Comparison of ENCODE assay signal across 1 cellular context in genomic region chr12:113333877-113334785, GRCh38.
TF ChIP-seq lines count a peak whose summit lies in the region.

No MANE protein-coding gene starts in this region.

TF ChIP-seq in HepG2, 621 proteins besides CTCF, POLR2A, EP300 and RAD21 (continued from another document):
- TF ChIP-seq SALL1 (CRISPR knock-in tag; IDR thresholded peaks at IDR 0.05) (no peak), TMF1 (CRISPR knock-in tag; IDR thresholded peaks at IDR 0.05; ENCODE audit: low read depth) (0 out of 2 replicates have a peak, but pooled peaks have one; percentile 40), MZF1 (CRISPR knock-in tag; IDR thresholded peaks at IDR 0.05; ENCODE audit: borderline replicate concordance) (no peak), ZNF7 (CRISPR knock-in tag; IDR thresholded peaks at IDR 0.05) (no peak)
